14 cellular contexts compared by ENCODE assay signal in genomic region chr6:98777762-98778161, GRCh38. TPM values are rescaled to one million over a fixed set of nuclear protein-coding genes. Genes with fewer than 3 reads are reported as not detected.
DNase-seq lines count a peak whose midpoint lies in the region; ATAC-seq and TF ChIP-seq lines count a peak whose summit lies in the region.
"Had no signal": no experiment of that assay in that cellular context is flagged by ENCODE, and none has a peak within 500 bp of the region (broad histone marks: within the 10 kb centered on the region; RNA-seq: fewer than 3 reads in every experiment).

No MANE protein-coding gene starts in this region.

- peak; percentile 100 for ATAC-seq in GM19035 (IDR thresholded peaks at IDR 0.05; ENCODE audit: unreplicated experiment)
- ATAC-seq in GM23338 = no peak
- peak; percentile 99 for ATAC-seq in HG03280 (IDR thresholded peaks at IDR 0.05; ENCODE audit: unreplicated experiment)
- ATAC-seq in heart left ventricle = no peak
- ATAC-seq in esophagus mucosa = no peak
- ATAC-seq: Right ventricle myocardium inferior had no signal

- TF ChIP-seq CTCF in GM10266 (IDR thresholded peaks at IDR 0.05; ENCODE audit: control insufficient read depth, insufficient read depth, low read depth, missing control alignments) (no peak), GM23338 (conservative IDR thresholded peaks at IDR 0.05; ENCODE audit: low read depth in 2 of 2) (no peak), vagina (IDR thresholded peaks at IDR 0.05) (no peak), heart left ventricle (IDR thresholded peaks at IDR 0.05) (no peak)

- no peaks in the 10 kb centered on the region for H3K36me3 Mint-ChIP-seq in GM23338 (ENCODE audit: low read depth)

- H3K9me2 ChIP-seq in GM23338 (ENCODE audit: insufficient read depth) = no peaks in the 10 kb centered on the region

- H3K9me3 ChIP-seq in vagina (no peaks in the 10 kb centered on the region), heart left ventricle (no peaks in the 10 kb centered on the region)

- H3K36me3 ChIP-seq in GM23338 (ENCODE audit: insufficient read depth) = no peaks in the 10 kb centered on the region
- no peaks in the 10 kb centered on the region for H3K36me3 ChIP-seq in vagina
- H3K36me3 ChIP-seq in heart left ventricle = no peaks in the 10 kb centered on the region

- 68 to 79% (median 71%) methylated on average over 1 of the region's 1 CpG for WGBS in heart left ventricle, 4 donors

- no peaks in the 10 kb centered on the region for H3F3A ChIP-seq in GM23338 (replicated peaks; ENCODE audit: low read depth)

- no peak for TF ChIP-seq POLR2A in vagina (IDR thresholded peaks at IDR 0.05)
- TF ChIP-seq POLR2A in heart left ventricle (IDR thresholded peaks at IDR 0.05) = no peak

- intact Hi-C loops in vagina (cut with DNase I) = no loop called here
- intact Hi-C loops in heart left ventricle (cut with DNase I) = no loop called here

- no peaks in the 10 kb centered on the region for H3K9me3 Mint-ChIP-seq in GM23338

- H3K27ac ChIP-seq in GM23338 (ENCODE audit: low read depth) (no peak overlapping the region), vagina (no peak overlapping the region), heart left ventricle (no peak overlapping the region)

- peaks cover 13% of the 10 kb centered on the region for H3K4me1 ChIP-seq in GM23338 (ENCODE audit: insufficient read depth)
- H3K4me1 ChIP-seq in vagina = no peaks in the 10 kb centered on the region
- no peaks in the 10 kb centered on the region for H3K4me1 ChIP-seq in heart left ventricle

- DNase-seq in GM10266 (ENCODE audit: extremely low spot score) (peak; percentile 32), GM23338 (ENCODE audit: low spot score) (no peak), vagina (ENCODE audit: extremely low spot score in 2 of 2) (no peak), midbrain (lab: John Stamatoyannopoulos, UW) (no peak), heart left ventricle (no peak)
- DNase-seq: activated gamma-delta T cell treated with Interleukin-2 at 50 U/mL for 16 hours, cortex of kidney, NCI-H2171 treated with DMSO at 0.1 percent for 48 hours, posterior cingulate gyrus had no signal

- H3K27me3 ChIP-seq in GM23338 (ENCODE audit: insufficient read depth) (no peaks in the 10 kb centered on the region), vagina (no peaks in the 10 kb centered on the region), heart left ventricle (peaks cover 0 to 31% (median 3%) of the 10 kb centered on the region in 9 donors)

- peaks cover 21% of the 10 kb centered on the region for H3K4me1 Mint-ChIP-seq in GM23338

- no peak overlapping the region for H3K4me3 Mint-ChIP-seq in GM23338

- no peaks in the 10 kb centered on the region for H3K79me2 ChIP-seq in GM23338 (replicated peaks; ENCODE audit: insufficient read depth)

- peak overlapping the region; percentile 20; the same call in 1 of the 2 replicates for H2AFZ ChIP-seq in GM23338

- peaks cover 4% of the 10 kb centered on the region for H3K27me3 Mint-ChIP-seq in GM23338 (ENCODE audit: insufficient read depth, low read depth, poor library complexity)

- H3K27ac Mint-ChIP-seq in GM23338 = no peak overlapping the region

- H3K4me3 ChIP-seq in GM23338 (no peak overlapping the region), vagina (no peak overlapping the region), heart left ventricle (no peak overlapping the region)

- H4K20me1 ChIP-seq in GM23338 (replicated peaks; ENCODE audit: insufficient read depth) = no peaks in the 10 kb centered on the region

- no peak overlapping the region for H3K4me2 ChIP-seq in GM23338

TF ChIP-seq in GM23338, 12 proteins besides CTCF, POLR2A, EP300 and RAD21 (continues in another document):
- TF ChIP-seq NANOG (IDR thresholded peaks at IDR 0.05; ENCODE audit: borderline replicate concordance) (no peak), JUNB (IDR thresholded peaks at IDR 0.05; ENCODE audit: unreplicated experiment) (no peak), ETS1 (IDR thresholded peaks at IDR 0.05) (no peak), EZH2 (IDR thresholded peaks at IDR 0.05; ENCODE audit: low read depth, unreplicated experiment) (no peak), CREB1 (CRISPR knock-in tag; IDR thresholded peaks at IDR 0.05; ENCODE audit: low read depth) (no peak), EZH2phosphoT487 (IDR thresholded peaks at IDR 0.05; ENCODE audit: unreplicated experiment) (no peak), ZNF114 (CRISPR knock-in tag; IDR thresholded peaks at IDR 0.05) (no peak), POLR2AphosphoS5 (IDR thresholded peaks at IDR 0.05; ENCODE audit: low read depth) (no peak), ZNF331 (CRISPR knock-in tag; IDR thresholded peaks at IDR 0.05; ENCODE audit: low read depth) (no peak), ZNF462 (CRISPR knock-in tag; IDR thresholded peaks at IDR 0.05) (no peak)

RNA-seq across cellular contexts. Expression of gene POU3F2, which starts 56.6 kb away (rescaled TPM):
- 0.70 and 0.76 TPM in 2 replicates for total RNA-seq in GM23338 (2014; rRNA removed; shearing (Covaris generic))
- polyA plus RNA-seq in GM23338 (2016; fragmentation: Nextera tagmentation; extraction: Ambion mirVana) (0.26 and 0.31 TPM in 2 replicates), heart left ventricle (under 1 TPM in 1 of 2 donors, not detected in 1; 0.01 TPM)
- total RNA-seq in vagina (not detected), heart left ventricle (not detected), esophagus mucosa (not detected)
- total RNA-seq: lung microvascular endothelial cell, Right ventricle myocardium inferior had no signal

Comparison
In these comparisons a context has a peak if more than half of its experiments do, and no peak if none do; other contexts are left out.
1. ATAC-seq: peak in GM19035 (single experiment) and HG03280 (single experiment); none in GM23338 (single experiment), heart left ventricle (0 of 4) and esophagus mucosa (single experiment).